Comparison of ENCODE assay signal across 1 cellular context in genomic region chr10:123097039-123097438, GRCh38.
TF ChIP-seq lines count a peak whose summit lies in the region.

No MANE protein-coding gene starts in this region.

TF ChIP-seq in GM23338, 12 proteins besides CTCF, POLR2A, EP300 and RAD21 (continued from another document):
- TF ChIP-seq, protein P1, sequence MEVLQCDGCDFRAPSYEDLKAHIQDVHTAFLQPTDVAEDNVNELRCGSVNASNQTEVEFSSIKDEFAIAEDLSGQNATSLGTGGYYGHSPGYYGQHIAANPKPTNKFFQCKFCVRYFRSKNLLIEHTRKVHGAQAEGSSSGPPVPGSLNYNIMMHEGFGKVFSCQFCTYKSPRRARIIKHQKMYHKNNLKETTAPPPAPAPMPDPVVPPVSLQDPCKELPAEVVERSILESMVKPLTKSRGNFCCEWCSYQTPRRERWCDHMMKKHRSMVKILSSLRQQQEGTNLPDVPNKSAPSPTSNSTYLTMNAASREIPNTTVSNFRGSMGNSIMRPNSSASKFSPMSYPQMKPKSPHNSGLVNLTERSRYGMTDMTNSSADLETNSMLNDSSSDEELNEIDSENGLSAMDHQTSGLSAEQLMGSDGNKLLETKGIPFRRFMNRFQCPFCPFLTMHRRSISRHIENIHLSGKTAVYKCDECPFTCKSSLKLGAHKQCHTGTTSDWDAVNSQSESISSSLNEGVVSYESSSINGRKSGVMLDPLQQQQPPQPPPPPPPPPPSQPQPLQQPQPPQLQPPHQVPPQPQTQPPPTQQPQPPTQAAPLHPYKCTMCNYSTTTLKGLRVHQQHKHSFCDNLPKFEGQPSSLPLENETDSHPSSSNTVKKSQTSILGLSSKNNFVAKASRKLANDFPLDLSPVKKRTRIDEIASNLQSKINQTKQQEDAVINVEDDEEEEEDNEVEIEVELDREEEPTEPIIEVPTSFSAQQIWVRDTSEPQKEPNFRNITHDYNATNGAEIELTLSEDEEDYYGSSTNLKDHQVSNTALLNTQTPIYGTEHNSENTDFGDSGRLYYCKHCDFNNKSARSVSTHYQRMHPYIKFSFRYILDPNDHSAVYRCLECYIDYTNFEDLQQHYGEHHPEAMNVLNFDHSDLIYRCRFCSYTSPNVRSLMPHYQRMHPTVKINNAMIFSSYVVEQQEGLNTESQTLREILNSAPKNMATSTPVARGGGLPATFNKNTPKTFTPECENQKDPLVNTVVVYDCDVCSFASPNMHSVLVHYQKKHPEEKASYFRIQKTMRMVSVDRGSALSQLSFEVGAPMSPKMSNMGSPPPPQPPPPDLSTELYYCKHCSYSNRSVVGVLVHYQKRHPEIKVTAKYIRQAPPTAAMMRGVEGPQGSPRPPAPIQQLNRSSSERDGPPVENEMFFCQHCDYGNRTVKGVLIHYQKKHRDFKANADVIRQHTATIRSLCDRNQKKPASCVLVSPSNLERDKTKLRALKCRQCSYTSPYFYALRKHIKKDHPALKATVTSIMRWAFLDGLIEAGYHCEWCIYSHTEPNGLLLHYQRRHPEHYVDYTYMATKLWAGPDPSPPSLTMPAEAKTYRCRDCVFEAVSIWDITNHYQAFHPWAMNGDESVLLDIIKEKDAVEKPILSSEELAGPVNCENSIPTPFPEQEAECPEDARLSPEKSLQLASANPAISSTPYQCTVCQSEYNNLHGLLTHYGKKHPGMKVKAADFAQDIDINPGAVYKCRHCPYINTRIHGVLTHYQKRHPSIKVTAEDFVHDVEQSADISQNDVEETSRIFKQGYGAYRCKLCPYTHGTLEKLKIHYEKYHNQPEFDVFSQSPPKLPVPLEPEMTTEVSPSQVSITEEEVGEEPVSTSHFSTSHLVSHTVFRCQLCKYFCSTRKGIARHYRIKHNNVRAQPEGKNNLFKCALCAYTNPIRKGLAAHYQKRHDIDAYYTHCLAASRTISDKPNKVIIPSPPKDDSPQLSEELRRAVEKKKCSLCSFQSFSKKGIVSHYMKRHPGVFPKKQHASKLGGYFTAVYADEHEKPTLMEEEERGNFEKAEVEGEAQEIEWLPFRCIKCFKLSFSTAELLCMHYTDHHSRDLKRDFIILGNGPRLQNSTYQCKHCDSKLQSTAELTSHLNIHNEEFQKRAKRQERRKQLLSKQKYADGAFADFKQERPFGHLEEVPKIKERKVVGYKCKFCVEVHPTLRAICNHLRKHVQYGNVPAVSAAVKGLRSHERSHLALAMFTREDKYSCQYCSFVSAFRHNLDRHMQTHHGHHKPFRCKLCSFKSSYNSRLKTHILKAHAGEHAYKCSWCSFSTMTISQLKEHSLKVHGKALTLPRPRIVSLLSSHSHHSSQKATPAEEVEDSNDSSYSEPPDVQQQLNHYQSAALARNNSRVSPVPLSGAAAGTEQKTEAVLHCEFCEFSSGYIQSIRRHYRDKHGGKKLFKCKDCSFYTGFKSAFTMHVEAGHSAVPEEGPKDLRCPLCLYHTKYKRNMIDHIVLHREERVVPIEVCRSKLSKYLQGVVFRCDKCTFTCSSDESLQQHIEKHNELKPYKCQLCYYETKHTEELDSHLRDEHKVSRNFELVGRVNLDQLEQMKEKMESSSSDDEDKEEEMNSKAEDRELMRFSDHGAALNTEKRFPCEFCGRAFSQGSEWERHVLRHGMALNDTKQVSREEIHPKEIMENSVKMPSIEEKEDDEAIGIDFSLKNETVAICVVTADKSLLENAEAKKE (CRISPR knock-in tag; IDR thresholded peaks at IDR 0.05), result no peak
- TF ChIP-seq POLR2AphosphoS5 (IDR thresholded peaks at IDR 0.05; ENCODE audit: low read depth) (no peak), ZNF114 (CRISPR knock-in tag; IDR thresholded peaks at IDR 0.05) (no peak), EZH2 (IDR thresholded peaks at IDR 0.05; ENCODE audit: low read depth, unreplicated experiment) (no peak), STAT1 (IDR thresholded peaks at IDR 0.05; ENCODE audit: unreplicated experiment) (no peak), JUNB (IDR thresholded peaks at IDR 0.05; ENCODE audit: unreplicated experiment) (no peak)
